Comparison of ENCODE assay signal across 8 cellular contexts in genomic region chr1:44714944-44715571, GRCh38. TPM values are rescaled to one million over a fixed set of nuclear protein-coding genes. Genes with fewer than 3 reads are reported as not detected.
DNase-seq lines count a peak whose midpoint lies in the region; ATAC-seq and TF ChIP-seq lines count a peak whose summit lies in the region.

No MANE protein-coding gene starts in this region.

- peak; percentile 83 for DNase-seq in NCI-H1694 treated with DMSO at 0.1 percent for 48 hours (lab: John Stamatoyannopoulos, UW)
- DNase-seq in T-cell, result peak in 30 of 34 experiments; percentile 31 to 74 (median 57)
- DNase-seq in ascending aorta (ENCODE audit: low spot score in 2 of 2), result peak in 1 of 2 donors; percentile 81
- DNase-seq in right cardiac atrium, result peak in 2 of 3 donors; percentile 37 to 62
- peak; percentile 74 for DNase-seq in sigmoid colon

- H3K36me3 Mint-ChIP-seq in T-cell, result no peaks in the 10 kb centered on the region

- H3K4me2 ChIP-seq in BLaER1 treated with 17β-estradiol and CSF1 and Interleukin-3, amounts not matched to agents 10 nM and 100 nM, result peak overlapping the region; percentile 5 to 70 (median 57); a peak in 20 of 22 replicates

- no peaks in the 10 kb centered on the region for H3K27me3 ChIP-seq in BLaER1 treated with 17β-estradiol and CSF1 and Interleukin-3, amounts not matched to agents 10 nM and 100 nM
- H3K27me3 ChIP-seq in ascending aorta, result no peaks in the 10 kb centered on the region
- no peaks in the 10 kb centered on the region for H3K27me3 ChIP-seq in right cardiac atrium (ENCODE audit: control insufficient read depth, insufficient read depth)
- no peaks in the 10 kb centered on the region for H3K27me3 ChIP-seq in sigmoid colon

- H3K9me3 Mint-ChIP-seq in T-cell, result no peaks in the 10 kb centered on the region

- no peaks in the 10 kb centered on the region; a peak in 1 of 22 replicates for H4K20me1 ChIP-seq in BLaER1 treated with 17β-estradiol and CSF1 and Interleukin-3, amounts not matched to agents 10 nM and 100 nM

- TF ChIP-seq EP300 in sigmoid colon (IDR thresholded peaks at IDR 0.05), result no peak

- H3K27me3 Mint-ChIP-seq in T-cell, result no peaks in the 10 kb centered on the region

- no peaks in the 10 kb centered on the region for H3K9me3 ChIP-seq in BLaER1 treated with 17β-estradiol and CSF1 and Interleukin-3, amounts not matched to agents 10 nM and 100 nM (replicated peaks in 1 of 11)
- H3K9me3 ChIP-seq in ascending aorta (no peaks in the 10 kb centered on the region), right cardiac atrium (ENCODE audit: control insufficient read depth, low read length) (no peaks in the 10 kb centered on the region), sigmoid colon (no peaks in the 10 kb centered on the region)

- TF ChIP-seq POLR2A in sigmoid colon (IDR thresholded peaks at IDR 0.05), result no peak

- no peak overlapping the region for H3K4me3 ChIP-seq in BLaER1 treated with 17β-estradiol and CSF1 and Interleukin-3, amounts not matched to agents 10 nM and 100 nM
- H3K4me3 ChIP-seq in ascending aorta (no peak overlapping the region), right cardiac atrium (ENCODE audit: low read length) (no peak overlapping the region), sigmoid colon (no peak overlapping the region)

- peak overlapping the region; percentile 83 to 87 for H3K27ac Mint-ChIP-seq in T-cell

- peaks cover 38 to 60% (median 55%) of the 10 kb centered on the region in 10 experiments for H3K4me1 ChIP-seq in BLaER1 treated with 17β-estradiol and CSF1 and Interleukin-3, amounts not matched to agents 10 nM and 100 nM
- H3K4me1 ChIP-seq in ascending aorta, result no peaks in the 10 kb centered on the region
- no peaks in the 10 kb centered on the region for H3K4me1 ChIP-seq in right cardiac atrium (ENCODE audit: control insufficient read depth, insufficient read depth, low read length)
- H3K4me1 ChIP-seq in sigmoid colon, result peaks cover 0 to 7% (median 5%) of the 10 kb centered on the region in 4 donors

- POLR2A ChIA-PET in T-cell (lab: Charles Lee), result no interaction called here

- H3K9ac ChIP-seq in BLaER1 treated with 17β-estradiol and CSF1 and Interleukin-3, amounts not matched to agents 10 nM and 100 nM, result 0 out of 22 replicates have a peak overlapping the region, but pooled peaks of 1 of the 11 experiments have one; percentile 1

- ATAC-seq in GM21515 (IDR thresholded peaks at IDR 0.05; ENCODE audit: unreplicated experiment), result peak; percentile 44
- ATAC-seq in T-cell (replicated peaks in 1 of 4), result peak; percentile 82 to 93 (median 86)
- ATAC-seq in right cardiac atrium, result peak; percentile 77 to 82
- ATAC-seq in GM19463 (IDR thresholded peaks at IDR 0.05; ENCODE audit: unreplicated experiment), result no peak

- intact Hi-C loops in ascending aorta (cut with DNase I) (no loop called here), right cardiac atrium (cut with DNase I) (no loop called here), sigmoid colon (cut with DNase I) (loop anchor here (10.0 kb wide), 1 partner anchor 580 kb away; no protein-coding TSS in a partner anchor)

- 9% methylated on average over 9 of the region's 9 CpGs for WGBS in right cardiac atrium
- 9% methylated on average over 9 of the region's 9 CpGs for WGBS in sigmoid colon, 2 donors

- CTCF ChIA-PET in T-cell (lab: Charles Lee), result interaction anchor here in 1 of 2 donors (0.6 kb wide), 1 partner anchor 43 kb away, joined by 8 read pairs; no protein-coding TSS in a partner anchor

- no peaks in the 10 kb centered on the region for H3K36me3 ChIP-seq in BLaER1 treated with 17β-estradiol and CSF1 and Interleukin-3, amounts not matched to agents 10 nM and 100 nM
- H3K36me3 ChIP-seq in ascending aorta, result no peaks in the 10 kb centered on the region
- no peaks in the 10 kb centered on the region for H3K36me3 ChIP-seq in sigmoid colon

- peak overlapping the region in 5 of 11 experiments; percentile 11 to 34 (median 25); a peak in 3 of 22 replicates for H3K27ac ChIP-seq in BLaER1 treated with 17β-estradiol and CSF1 and Interleukin-3, amounts not matched to agents 10 nM and 100 nM
- H3K27ac ChIP-seq in ascending aorta (no peak overlapping the region), right cardiac atrium (ENCODE audit: low read length) (no peak overlapping the region), sigmoid colon (no peak overlapping the region)

- TF ChIP-seq CTCF in ascending aorta (IDR thresholded peaks at IDR 0.05) (peak; percentile 66 to 89 (median 86)), sigmoid colon (IDR thresholded peaks at IDR 0.05) (peak; percentile 53 to 91 (median 78))

- H3K4me1 Mint-ChIP-seq in T-cell, result peaks cover 46 to 50% (median 47%) of the 10 kb centered on the region in 3 donors

- peak overlapping the region in 2 of 3 donors; percentile 2 to 17 for H3K4me3 Mint-ChIP-seq in T-cell

RNA-seq across cellular contexts. Expression of gene RNU5D-1, which starts 15.9 kb away (rescaled TPM):
- total RNA-seq in T-cell (10 to 100 TPM in 1 of 5 donors, not detected in 4; 21.4 TPM), ascending aorta (not detected), right cardiac atrium (not detected), sigmoid colon (not detected)
- polyA plus RNA-seq in right cardiac atrium (not detected), sigmoid colon (not detected)

RNA-seq across cellular contexts. Expression of gene KIF2C, which starts 24.6 kb away (rescaled TPM):
- total RNA-seq in T-cell (1 to 10 TPM in 3 of 5 donors, under 1 TPM in 2; 0.68 to 1.6 (median 1.1) TPM), ascending aorta (0.53 TPM), right cardiac atrium (1 to 10 TPM in 3 of 4 donors, under 1 TPM in 1; 0.39 to 2.5 (median 1.6) TPM), sigmoid colon (1 to 10 TPM in 2 of 4 donors, under 1 TPM in 2; 0.36 to 2.0 (median 1.2) TPM)
- polyA plus RNA-seq in right cardiac atrium (0.66 TPM), sigmoid colon (10 to 100 TPM in 1 of 3 donors, 1 to 10 TPM in 1, under 1 TPM in 1; 0.60 to 16.2 (median 3.9) TPM)

RNA-seq across cellular contexts. Expression of gene ARMH1, which starts 40.5 kb away (rescaled TPM):
- total RNA-seq in T-cell (100 to 1,000 TPM in 1 of 5 donors, 10 to 100 TPM in 4; 49.5 to 102 (median 89.7) TPM), ascending aorta (not detected), right cardiac atrium (1 to 10 TPM in 2 of 4 donors, under 1 TPM in 2; 0.39 to 1.2 (median 0.84) TPM), sigmoid colon (1 to 10 TPM in 2 of 4 donors, under 1 TPM in 1, not detected in 1; 0.33 to 1.5 (median 1.1) TPM)
- polyA plus RNA-seq in right cardiac atrium (0.91 TPM), sigmoid colon (10 to 100 TPM in 1 of 3 donors, not detected in 2; 23.0 TPM)

RNA-seq across cellular contexts. Expression of gene TMEM53, which starts 40.8 kb away (rescaled TPM):
- 1 to 10 TPM; 1.1 to 2.8 (median 2.2) TPM for total RNA-seq in T-cell
- 9.2 TPM for total RNA-seq in ascending aorta
- total RNA-seq in right cardiac atrium, result 10 to 100 TPM; 12.0 to 16.8 (median 13.1) TPM
- polyA plus RNA-seq in right cardiac atrium, result 13.3 TPM
- total RNA-seq in sigmoid colon, result 1 to 10 TPM; 1.7 to 5.6 (median 4.5) TPM
- polyA plus RNA-seq in sigmoid colon, result 10 to 100 TPM; 17.1 to 29.7 (median 19.8) TPM

Comparison
In these comparisons a context has a peak if more than half of its experiments do, and no peak if none do; other contexts are left out.
1. RNA of gene ARMH1, which starts 40.5 kb away (total RNA-seq): 49.5 to 102 TPM in T-cell; 0.39 to 1.2 TPM in right cardiac atrium, 0.33 to 1.5 TPM in sigmoid colon and not detected in ascending aorta (single experiment); every median in the first group is over 10 times any median in the second.